1 cellular context compared by ENCODE assay signal in the genomic region with DNA sequence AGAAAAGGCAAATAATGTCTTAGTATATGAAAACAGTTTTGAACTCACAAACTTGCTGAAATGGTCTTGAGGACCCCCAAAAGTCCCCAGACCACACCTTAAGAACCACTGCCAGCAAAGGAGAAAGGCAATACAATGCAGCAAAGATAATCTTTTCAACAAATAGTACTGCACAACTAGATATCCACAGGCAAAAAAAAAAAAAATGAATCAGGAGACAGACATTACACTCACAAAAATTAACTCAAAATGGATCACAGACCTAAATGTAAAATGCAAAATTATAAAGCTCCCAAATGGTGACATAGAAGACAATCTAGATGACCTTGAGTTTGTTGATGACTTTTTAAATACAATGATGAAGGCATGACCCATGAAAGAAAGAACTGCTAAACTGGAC.
TF ChIP-seq lines count a peak whose summit lies in the region.

No MANE protein-coding gene starts in this region.

TF ChIP-seq in K562, 482 proteins besides CTCF, POLR2A, EP300 and RAD21 (continued from another document):
- TF ChIP-seq, protein P1, sequence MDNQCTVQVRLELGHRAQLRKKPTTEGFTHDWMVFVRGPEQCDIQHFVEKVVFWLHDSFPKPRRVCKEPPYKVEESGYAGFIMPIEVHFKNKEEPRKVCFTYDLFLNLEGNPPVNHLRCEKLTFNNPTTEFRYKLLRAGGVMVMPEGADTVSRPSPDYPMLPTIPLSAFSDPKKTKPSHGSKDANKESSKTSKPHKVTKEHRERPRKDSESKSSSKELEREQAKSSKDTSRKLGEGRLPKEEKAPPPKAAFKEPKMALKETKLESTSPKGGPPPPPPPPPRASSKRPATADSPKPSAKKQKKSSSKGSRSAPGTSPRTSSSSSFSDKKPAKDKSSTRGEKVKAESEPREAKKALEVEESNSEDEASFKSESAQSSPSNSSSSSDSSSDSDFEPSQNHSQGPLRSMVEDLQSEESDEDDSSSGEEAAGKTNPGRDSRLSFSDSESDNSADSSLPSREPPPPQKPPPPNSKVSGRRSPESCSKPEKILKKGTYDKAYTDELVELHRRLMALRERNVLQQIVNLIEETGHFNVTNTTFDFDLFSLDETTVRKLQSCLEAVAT (IDR thresholded peaks at IDR 0.05): peak; percentile 72 to 73
TF ChIP-seq in K562: peak in this region for 2.
